ENCODE assay signal across 17 cellular contexts in the genomic region with DNA sequence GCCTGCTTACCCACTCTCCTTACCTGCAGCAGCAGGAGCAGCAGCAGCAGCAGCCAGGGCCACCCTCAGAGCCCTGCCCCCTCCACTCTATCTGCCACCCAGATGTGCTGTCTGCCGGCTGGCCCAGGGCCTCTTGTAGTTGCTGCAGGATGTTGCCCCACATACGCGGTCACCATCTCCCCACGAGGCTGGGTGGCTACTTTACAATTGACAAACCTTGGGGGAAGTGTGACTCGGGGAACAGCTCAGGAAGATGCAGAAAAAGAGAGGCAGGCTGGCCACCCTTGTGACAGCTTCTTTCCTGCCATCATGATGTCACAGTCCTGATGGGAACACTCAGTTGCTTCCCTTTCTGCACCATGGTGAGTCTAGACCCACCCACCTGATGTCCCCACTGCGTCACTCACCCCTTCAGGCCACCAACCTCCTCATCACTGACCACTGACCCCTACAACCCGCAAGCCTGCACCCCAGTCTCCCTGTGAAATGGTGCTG. TPM values are rescaled to one million over a fixed set of nuclear protein-coding genes. Genes with fewer than 3 reads are reported as not detected.
DNase-seq lines count a peak whose midpoint lies in the region; ATAC-seq lines count a peak whose summit lies in the region.
"Had no signal": no experiment of that assay in that cellular context is flagged by ENCODE, and none has a peak within 500 bp of the region (broad histone marks: within the 10 kb centered on the region; RNA-seq: fewer than 3 reads in every experiment).

No MANE protein-coding gene starts in this region.

- peak; percentile 82 for ATAC-seq in activated naive CD8-positive, alpha-beta T cell treated with anti-CD3 and anti-CD28 coated beads, Interleukin-2, amount 10 ng/mL, durations not matched to agents 7 days and 5 days (ENCODE audit: low read depth)
- no peak for ATAC-seq in activated naive CD8-positive, alpha-beta T cell treated with anti-CD3 and anti-CD28 coated beads, Interleukin-2, amount 50 U/mL, for 24 hours
- ATAC-seq in aorta (ENCODE audit: low FRiP score) (peak; percentile 50), HG03280 (IDR thresholded peaks at IDR 0.05; ENCODE audit: unreplicated experiment) (no peak)
- ATAC-seq: activated naive CD4-positive, alpha-beta T cell treated with anti-CD3 and anti-CD28 coated beads, Interleukin-2, amount 50 U/mL, for 72 hours had no signal

- no peaks in the 10 kb centered on the region for H3K36me3 ChIP-seq in aorta (ENCODE audit: control insufficient read depth in 1 of 2, insufficient read depth in 2 of 2, low read length in 1 of 2)

- peak overlapping the region; percentile 24 for H3K4me3 Mint-ChIP-seq in activated naive CD8-positive, alpha-beta T cell treated with anti-CD3 and anti-CD28 coated beads, Interleukin-2, amount 10 ng/mL, durations not matched to agents 7 days and 5 days
- no peak overlapping the region for H3K4me3 Mint-ChIP-seq in activated naive CD8-positive, alpha-beta T cell treated with anti-CD3 and anti-CD28 coated beads, Interleukin-2, amount 50 U/mL, for 24 hours
- no peak overlapping the region for H3K4me3 Mint-ChIP-seq in dendritic cell treated with granulocyte-macrophage colony-stimulating factor and Interleukin-4, amounts not matched to agents 40 ng/mL and 50 ng/mL, for 4 days
- H3K4me3 Mint-ChIP-seq in activated naive CD8-positive, alpha-beta T cell treated with anti-CD3 and anti-CD28 coated beads for 36 hours: no peak overlapping the region

- 57 to 63% methylated on average over 7 of the region's 7 CpGs for WGBS in aorta, 2 donors

- H3K27me3 Mint-ChIP-seq in activated naive CD8-positive, alpha-beta T cell treated with anti-CD3 and anti-CD28 coated beads, Interleukin-2, amount 10 ng/mL, durations not matched to agents 7 days and 5 days: peaks cover 6% of the 10 kb centered on the region
- H3K27me3 Mint-ChIP-seq in activated naive CD8-positive, alpha-beta T cell treated with anti-CD3 and anti-CD28 coated beads, Interleukin-2, amount 50 U/mL, for 24 hours: no peaks in the 10 kb centered on the region
- H3K27me3 Mint-ChIP-seq in dendritic cell treated with granulocyte-macrophage colony-stimulating factor and Interleukin-4, amounts not matched to agents 40 ng/mL and 50 ng/mL, for 4 days: peaks cover 2% of the 10 kb centered on the region
- no peaks in the 10 kb centered on the region for H3K27me3 Mint-ChIP-seq in activated naive CD8-positive, alpha-beta T cell treated with anti-CD3 and anti-CD28 coated beads for 36 hours

- H3K27ac Mint-ChIP-seq in activated naive CD8-positive, alpha-beta T cell treated with anti-CD3 and anti-CD28 coated beads, Interleukin-2, amount 10 ng/mL, durations not matched to agents 7 days and 5 days: peak overlapping the region; percentile 71
- no peak overlapping the region for H3K27ac Mint-ChIP-seq in activated naive CD8-positive, alpha-beta T cell treated with anti-CD3 and anti-CD28 coated beads, Interleukin-2, amount 50 U/mL, for 24 hours
- peak overlapping the region; percentile 42 for H3K27ac Mint-ChIP-seq in dendritic cell treated with granulocyte-macrophage colony-stimulating factor and Interleukin-4, amounts not matched to agents 40 ng/mL and 50 ng/mL, for 4 days
- no peak overlapping the region for H3K27ac Mint-ChIP-seq in activated naive CD8-positive, alpha-beta T cell treated with anti-CD3 and anti-CD28 coated beads for 36 hours
- H3K27ac Mint-ChIP-seq: activated naive CD4-positive, alpha-beta T cell treated with anti-CD3 and anti-CD28 coated beads, Interleukin-2, amount 50 U/mL, for 72 hours had no signal

- H3K4me3 ChIP-seq in aorta (ENCODE audit: low read length in 2 of 2): no peak overlapping the region
- H3K4me3 ChIP-seq: coronary artery had no signal

- H3K4me1 Mint-ChIP-seq in activated naive CD8-positive, alpha-beta T cell treated with anti-CD3 and anti-CD28 coated beads, Interleukin-2, amount 10 ng/mL, durations not matched to agents 7 days and 5 days: peaks cover 8% of the 10 kb centered on the region
- H3K4me1 Mint-ChIP-seq in activated naive CD8-positive, alpha-beta T cell treated with anti-CD3 and anti-CD28 coated beads, Interleukin-2, amount 50 U/mL, for 24 hours: peaks cover 3% of the 10 kb centered on the region
- H3K4me1 Mint-ChIP-seq in dendritic cell treated with granulocyte-macrophage colony-stimulating factor and Interleukin-4, amounts not matched to agents 40 ng/mL and 50 ng/mL, for 4 days (ENCODE audit: low read depth): peaks cover 63% of the 10 kb centered on the region
- peaks cover 6% of the 10 kb centered on the region for H3K4me1 Mint-ChIP-seq in activated naive CD8-positive, alpha-beta T cell treated with anti-CD3 and anti-CD28 coated beads for 36 hours

- POLR2A ChIA-PET in activated naive CD8-positive, alpha-beta T cell treated with anti-CD3 and anti-CD28 coated beads, Interleukin-2, amount 10 ng/mL, durations not matched to agents 7 days and 5 days (lab: Charles Lee): interaction anchor here (0.6 kb wide), 1 partner anchor 71 kb away, joined by 4 read pairs; a partner anchor contains a TSS

- H3K27ac ChIP-seq in aorta (ENCODE audit: low read depth in 1 of 2, low read length in 2 of 2): no peak overlapping the region
- H3K27ac ChIP-seq: parathyroid adenoma had no signal

- no peaks in the 10 kb centered on the region for H3K4me1 ChIP-seq in aorta (ENCODE audit: control insufficient read depth in 1 of 2, insufficient read depth in 2 of 2, low read length in 2 of 2)
- H3K4me1 ChIP-seq: parathyroid adenoma had no signal

- peak; percentile 37 for DNase-seq in activated naive CD8-positive, alpha-beta T cell treated with anti-CD3 and anti-CD28 coated beads, Interleukin-2, amount 10 ng/mL, durations not matched to agents 7 days and 5 days
- DNase-seq in activated naive CD8-positive, alpha-beta T cell treated with anti-CD3 and anti-CD28 coated beads, Interleukin-2, amount 50 U/mL, for 24 hours: no peak
- DNase-seq in mesenteric fat pad (ENCODE audit: low spot score) (peak; percentile 88), aorta (peak in 1 of 2 donors; percentile 83), HK-2 (ENCODE audit: unreplicated experiment) (no peak)
- DNase-seq in activated naive CD8-positive, alpha-beta T cell treated with anti-CD3 and anti-CD28 coated beads for 36 hours: no peak
- DNase-seq: activated CD4-positive, CD25-positive, alpha-beta regulatory T cell treated with anti-CD3 and anti-CD28 coated beads, Interleukin-2, amount 50 U/mL, for 72 hours; MM.1S; NCI-H510A had no signal

- no peaks in the 10 kb centered on the region for H3K27me3 ChIP-seq in aorta (ENCODE audit: control insufficient read depth in 1 of 2, insufficient read depth in 2 of 2, low read length in 1 of 2)

- intact Hi-C loops in dendritic cell treated with granulocyte-macrophage colony-stimulating factor and Interleukin-4, amounts not matched to agents 40 ng/mL and 50 ng/mL, for 4 days (cut with micrococcal nuclease): no loop called here
- intact Hi-C loops in aorta (cut with DNase I): no loop called here

- no peaks in the 10 kb centered on the region for H3K9me3 ChIP-seq in aorta (ENCODE audit: control insufficient read depth, low read length)

- H3K9me3 Mint-ChIP-seq in activated naive CD8-positive, alpha-beta T cell treated with anti-CD3 and anti-CD28 coated beads, Interleukin-2, amount 10 ng/mL, durations not matched to agents 7 days and 5 days: no peaks in the 10 kb centered on the region
- H3K9me3 Mint-ChIP-seq in activated naive CD8-positive, alpha-beta T cell treated with anti-CD3 and anti-CD28 coated beads, Interleukin-2, amount 50 U/mL, for 24 hours: no peaks in the 10 kb centered on the region
- H3K9me3 Mint-ChIP-seq in dendritic cell treated with granulocyte-macrophage colony-stimulating factor and Interleukin-4, amounts not matched to agents 40 ng/mL and 50 ng/mL, for 4 days: no peaks in the 10 kb centered on the region
- no peaks in the 10 kb centered on the region for H3K9me3 Mint-ChIP-seq in activated naive CD8-positive, alpha-beta T cell treated with anti-CD3 and anti-CD28 coated beads for 36 hours

- H3K36me3 Mint-ChIP-seq in activated naive CD8-positive, alpha-beta T cell treated with anti-CD3 and anti-CD28 coated beads, Interleukin-2, amount 10 ng/mL, durations not matched to agents 7 days and 5 days: peaks cover 2% of the 10 kb centered on the region
- no peaks in the 10 kb centered on the region for H3K36me3 Mint-ChIP-seq in activated naive CD8-positive, alpha-beta T cell treated with anti-CD3 and anti-CD28 coated beads, Interleukin-2, amount 50 U/mL, for 24 hours (ENCODE audit: low read depth)
- H3K36me3 Mint-ChIP-seq in dendritic cell treated with granulocyte-macrophage colony-stimulating factor and Interleukin-4, amounts not matched to agents 40 ng/mL and 50 ng/mL, for 4 days (ENCODE audit: low read depth): no peaks in the 10 kb centered on the region
- no peaks in the 10 kb centered on the region for H3K36me3 Mint-ChIP-seq in activated naive CD8-positive, alpha-beta T cell treated with anti-CD3 and anti-CD28 coated beads for 36 hours
- H3K36me3 Mint-ChIP-seq: activated naive CD4-positive, alpha-beta T cell treated with anti-CD3 and anti-CD28 coated beads, Interleukin-2, amount 50 U/mL, for 72 hours had no signal

RNA-seq across cellular contexts. Expression of a gene that starts 14.5 kb away (rescaled TPM):
- total RNA-seq in activated naive CD8-positive, alpha-beta T cell treated with anti-CD3 and anti-CD28 coated beads, Interleukin-2, amount 10 ng/mL, durations not matched to agents 7 days and 5 days: not detected
- total RNA-seq in mesenteric fat pad (20.6 TPM), aorta (10 to 100 TPM in 1 of 2 donors, 1 to 10 TPM in 1; 6.2 to 18.4 TPM)
- 1 to 10 TPM in 1 of 2 donors, not detected in 1; 6.5 TPM for polyA plus RNA-seq in aorta
- under 1 TPM in 1 of 2 experiments, not detected in 1; 0.30 TPM for total RNA-seq in activated naive CD8-positive, alpha-beta T cell treated with anti-CD3 and anti-CD28 coated beads for 36 hours
- total RNA-seq: SK-MEL-5 had no signal
- polyA plus RNA-seq: AG04450 had no signal

RNA-seq across cellular contexts. Expression of a gene that starts 43.8 kb away (rescaled TPM):
- not detected for total RNA-seq in activated naive CD8-positive, alpha-beta T cell treated with anti-CD3 and anti-CD28 coated beads, Interleukin-2, amount 10 ng/mL, durations not matched to agents 7 days and 5 days
- total RNA-seq in mesenteric fat pad (0.67 TPM), aorta (under 1 TPM in 1 of 2 donors, not detected in 1; 0.49 TPM)
- polyA plus RNA-seq in aorta: not detected
- total RNA-seq in activated naive CD8-positive, alpha-beta T cell treated with anti-CD3 and anti-CD28 coated beads for 36 hours: not detected
- total RNA-seq: activated naive CD4-positive, alpha-beta T cell treated with anti-CD3 and anti-CD28 coated beads, Interleukin-2, amount 50 U/mL, for 72 hours; kidney epithelial cell; SK-MEL-5 had no signal
- polyA plus RNA-seq: AG04450 had no signal

Comparison
In these comparisons a context has a peak if more than half of its experiments do, and no peak if none do; other contexts are left out.
1. ATAC-seq: peak in activated naive CD8-positive, alpha-beta T cell treated with anti-CD3 and anti-CD28 coated beads, Interleukin-2, amount 10 ng/mL, durations not matched to agents 7 days and 5 days (single experiment) and aorta (single experiment); none in activated naive CD8-positive, alpha-beta T cell treated with anti-CD3 and anti-CD28 coated beads, Interleukin-2, amount 50 U/mL, for 24 hours (single experiment) and HG03280 (single experiment).
2. DNase-seq: peak in activated naive CD8-positive, alpha-beta T cell treated with anti-CD3 and anti-CD28 coated beads, Interleukin-2, amount 10 ng/mL, durations not matched to agents 7 days and 5 days (single experiment) and mesenteric fat pad (single experiment); none in activated naive CD8-positive, alpha-beta T cell treated with anti-CD3 and anti-CD28 coated beads, Interleukin-2, amount 50 U/mL, for 24 hours (single experiment), activated naive CD8-positive, alpha-beta T cell treated with anti-CD3 and anti-CD28 coated beads for 36 hours (single experiment) and HK-2 (single experiment).
3. H3K27ac Mint-ChIP-seq: peak in activated naive CD8-positive, alpha-beta T cell treated with anti-CD3 and anti-CD28 coated beads, Interleukin-2, amount 10 ng/mL, durations not matched to agents 7 days and 5 days (single experiment) and dendritic cell treated with granulocyte-macrophage colony-stimulating factor and Interleukin-4, amounts not matched to agents 40 ng/mL and 50 ng/mL, for 4 days (single experiment); none in activated naive CD8-positive, alpha-beta T cell treated with anti-CD3 and anti-CD28 coated beads, Interleukin-2, amount 50 U/mL, for 24 hours (single experiment) and activated naive CD8-positive, alpha-beta T cell treated with anti-CD3 and anti-CD28 coated beads for 36 hours (single experiment).
4. RNA of a gene that starts 14.5 kb away (total RNA-seq): 20.6 TPM in mesenteric fat pad (single experiment) and 6.2 to 18.4 TPM in aorta; 0.30 TPM in activated naive CD8-positive, alpha-beta T cell treated with anti-CD3 and anti-CD28 coated beads for 36 hours and not detected in activated naive CD8-positive, alpha-beta T cell treated with anti-CD3 and anti-CD28 coated beads, Interleukin-2, amount 10 ng/mL, durations not matched to agents 7 days and 5 days; every median in the first group is over 4 times any median in the second.